Comparison of ENCODE assay signal across 8 cellular contexts in the genomic region with DNA sequence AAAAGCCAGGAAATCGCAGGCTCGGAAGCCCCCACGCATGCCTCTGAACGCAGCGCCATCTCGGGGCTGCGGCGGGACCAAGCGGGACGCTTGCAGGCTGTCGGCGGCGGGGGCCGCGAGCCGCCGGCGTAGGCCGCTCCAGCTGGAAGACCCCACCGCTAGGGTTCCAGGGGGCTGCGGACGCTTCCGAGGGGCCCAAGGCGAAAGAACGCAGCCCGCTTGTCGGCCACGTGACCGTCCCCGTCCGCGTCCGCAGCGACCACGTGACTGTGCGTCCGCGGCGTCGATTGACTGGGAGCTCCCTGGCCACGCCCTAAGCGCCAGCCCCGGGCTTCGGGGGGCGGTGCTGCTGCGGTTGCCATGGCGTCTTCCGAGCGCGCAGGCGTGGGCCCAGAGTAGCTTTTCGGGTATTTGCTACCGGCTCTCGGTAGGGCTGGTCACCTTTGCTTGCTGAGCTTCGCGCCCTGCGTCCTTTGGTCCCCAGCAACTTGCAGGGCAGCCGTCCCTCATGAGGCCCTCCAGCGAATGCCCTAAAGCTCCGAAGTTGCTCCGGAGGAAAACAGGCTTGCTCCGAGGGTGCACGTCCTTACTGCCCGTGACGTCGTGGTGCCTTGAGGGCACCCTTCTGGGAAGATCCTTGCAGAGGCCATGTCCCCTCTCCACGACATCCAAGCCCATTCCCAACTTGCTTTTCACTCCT.
DNase-seq lines count a peak whose midpoint lies in the region; ATAC-seq and TF ChIP-seq lines count a peak whose summit lies in the region.

No MANE protein-coding gene starts in this region.

- no peaks in the 10 kb centered on the region for H3K9me3 Mint-ChIP-seq in activated CD4-positive, alpha-beta T cell treated with anti-CD3 and anti-CD28 coated beads, Interleukin-2, amount 10 ng/mL, durations not matched to agents 24 days and 14 days

- intact Hi-C loops in activated CD4-positive, alpha-beta T cell treated with anti-CD3 and anti-CD28 coated beads, Interleukin-2, amount 10 ng/mL, durations not matched to agents 24 days and 14 days (cut with micrococcal nuclease) = loop anchor here (1.0 to 5.0 kb wide), 8 partner anchors 61 to 1619 kb away; partner anchors contain the start of genes DYRK1A, PIGP, PSMG1 and TTC3
- intact Hi-C loops in colonic mucosa (cut with DNase I) = loop anchor here (10.0 kb wide), 1 partner anchor 299 kb away; the partner anchor contains the start of gene VPS26C

- no peak for TF ChIP-seq CTCF in colonic mucosa (IDR thresholded peaks at IDR 0.05)

- peak overlapping the region; percentile 94 for H3K4me3 Mint-ChIP-seq in activated CD4-positive, alpha-beta T cell treated with anti-CD3 and anti-CD28 coated beads, Interleukin-2, amount 10 ng/mL, durations not matched to agents 24 days and 14 days

- DNase-seq in C1 segment of cervical spinal cord (lab: John Stamatoyannopoulos, UW) (peak; percentile 24 to 94 (median 89)), GM19240 (ENCODE audit: insufficient read length, low spot score) (peak; percentile 74), NCI-H510A (lab: John Stamatoyannopoulos, UW) (peak; percentile 96), colonic mucosa (peak; percentile 95), left lobe of liver (ENCODE audit: low spot score) (peak; percentile 95)
- peak; percentile 98 for DNase-seq in activated CD4-positive, alpha-beta T cell treated with anti-CD3 and anti-CD28 coated beads, Interleukin-2, amount 10 ng/mL, durations not matched to agents 24 days and 14 days
- DNase-seq in stimulated activated CD4-positive, alpha-beta T cell treated with anti-CD3 and anti-CD28 coated beads, Interleukin-4, amount 100 ng/mL, for 1 hour = peak; percentile 93

- H3K27ac ChIP-seq in colonic mucosa = peak overlapping the region; percentile 69

- peaks cover 23% of the 10 kb centered on the region for H3K4me1 Mint-ChIP-seq in activated CD4-positive, alpha-beta T cell treated with anti-CD3 and anti-CD28 coated beads, Interleukin-2, amount 10 ng/mL, durations not matched to agents 24 days and 14 days

- H3K36me3 ChIP-seq in colonic mucosa = no peaks in the 10 kb centered on the region

- ATAC-seq in HG03442 (IDR thresholded peaks at IDR 0.05; ENCODE audit: unreplicated experiment) = peak; percentile 77
- peak; percentile 88 for ATAC-seq in left lobe of liver

- H3K9ac ChIP-seq in colonic mucosa (ENCODE audit: low read depth in 2 of 2, low read length in 2 of 2) = peak overlapping the region; percentile 74 to 91

- no peaks in the 10 kb centered on the region for H3K4me1 ChIP-seq in colonic mucosa

- H3K27ac Mint-ChIP-seq in activated CD4-positive, alpha-beta T cell treated with anti-CD3 and anti-CD28 coated beads, Interleukin-2, amount 10 ng/mL, durations not matched to agents 24 days and 14 days = peak overlapping the region; percentile 100

- H3K27me3 ChIP-seq in colonic mucosa = no peaks in the 10 kb centered on the region

- peak overlapping the region; percentile 68 for H3K4me3 ChIP-seq in colonic mucosa

- H3K36me3 Mint-ChIP-seq in activated CD4-positive, alpha-beta T cell treated with anti-CD3 and anti-CD28 coated beads, Interleukin-2, amount 10 ng/mL, durations not matched to agents 24 days and 14 days (ENCODE audit: low read depth) = no peaks in the 10 kb centered on the region

- H3K9me3 ChIP-seq in colonic mucosa = no peaks in the 10 kb centered on the region

- H3K27me3 Mint-ChIP-seq in activated CD4-positive, alpha-beta T cell treated with anti-CD3 and anti-CD28 coated beads, Interleukin-2, amount 10 ng/mL, durations not matched to agents 24 days and 14 days = peaks cover 9% of the 10 kb centered on the region

Comparison
In these comparisons a context has a peak if more than half of its experiments do, and no peak if none do; other contexts are left out.
1. Peak in every context shown above with its lines: DNase-seq, ATAC-seq, H3K4me3 ChIP-seq and H3K27ac ChIP-seq.